Comparison of ENCODE assay signal across 8 cellular contexts in genomic region chr2:101002562-101003277, GRCh38. TPM values are rescaled to one million over a fixed set of nuclear protein-coding genes. Genes with fewer than 3 reads are reported as not detected.
A peak's percentile ranks its signal among the peaks of the same experiment; 100 is the strongest.
DNase-seq lines count a peak whose midpoint lies in the region; ATAC-seq lines count a peak whose summit lies in the region.

No MANE protein-coding gene starts in this region.

- H3K27ac ChIP-seq in muscle layer of duodenum (ENCODE audit: low read length) = peak overlapping the region; percentile 89

- H3K36me3 ChIP-seq in NT2/D1 (ENCODE audit: insufficient read depth, insufficient read length, low read length) (peaks cover 55% of the 10 kb centered on the region), muscle layer of duodenum (ENCODE audit: control insufficient read depth in 1 of 2, insufficient read depth in 2 of 2, low read length in 2 of 2) (peaks cover 38 to 41% of the 10 kb centered on the region in 2 donors)

- no peak for ATAC-seq in HG03460 (IDR thresholded peaks at IDR 0.05; ENCODE audit: unreplicated experiment)

- H3K4me3 ChIP-seq in NT2/D1 (ENCODE audit: insufficient read length, low read depth) (peak overlapping the region; percentile 97), muscle layer of duodenum (ENCODE audit: low read depth in 1 of 2, low read length in 2 of 2) (peak overlapping the region; percentile 85 to 89)

- H3K9me3 ChIP-seq in NT2/D1 (ENCODE audit: insufficient read depth, low read length) = no peaks in the 10 kb centered on the region
- H3K9me3 ChIP-seq in muscle layer of duodenum (ENCODE audit: control insufficient read depth in 1 of 2, low read length in 2 of 2) = no peaks in the 10 kb centered on the region

- peaks cover 4% of the 10 kb centered on the region for H3K27me3 ChIP-seq in NT2/D1 (ENCODE audit: insufficient read depth, insufficient read length)
- no peaks in the 10 kb centered on the region for H3K27me3 ChIP-seq in muscle layer of duodenum (ENCODE audit: low read depth, low read length)

- H3K4me1 ChIP-seq in NT2/D1 (ENCODE audit: insufficient read depth, insufficient read length) (peaks cover 7% of the 10 kb centered on the region), muscle layer of duodenum (ENCODE audit: control insufficient read depth in 1 of 2, insufficient read depth in 2 of 2, low read length in 2 of 2) (peaks cover 0 to 21% of the 10 kb centered on the region in 2 donors)

- peak overlapping the region; percentile 98 for H3K9ac ChIP-seq in NT2/D1 (ENCODE audit: insufficient read length, low read depth)

- DNase-seq in DMS 273 (lab: John Stamatoyannopoulos, UW; ENCODE audit: unreplicated experiment) (peak; percentile 63), DMS 273 treated with DMSO at 0.1 percent for 48 hours (lab: John Stamatoyannopoulos, UW) (no peak), NT2/D1 (ENCODE audit: low read depth, low spot score) (no peak), dermis blood vessel endothelial cell (peak; percentile 32), ureter (ENCODE audit: low spot score) (no peak)
- DNase-seq in stimulated activated CD4-positive, alpha-beta T cell treated with anti-CD3 and anti-CD28 coated beads, Interleukin-4, amount 100 ng/mL, for 4 hours = no peak

RNA-seq across cellular contexts. Expression of gene RPL31, which starts 0.6 kb away (rescaled TPM):
- total RNA-seq in dermis blood vessel endothelial cell = 894 and 1,408 TPM in 2 replicates
- 1,638 TPM for total RNA-seq in ureter

Comparison
In these comparisons a context has a peak if more than half of its experiments do, and no peak if none do; other contexts are left out.
1. DNase-seq: peak in DMS 273 (single experiment) and dermis blood vessel endothelial cell (single experiment); none in DMS 273 treated with DMSO at 0.1 percent for 48 hours (single experiment), NT2/D1 (single experiment), ureter (single experiment) and stimulated activated CD4-positive, alpha-beta T cell treated with anti-CD3 and anti-CD28 coated beads, Interleukin-4, amount 100 ng/mL, for 4 hours (0 of 2).